Comparison of ENCODE assay signal across 10 cellular contexts in genomic region chr7:5636446-5636835, GRCh38. TPM values are rescaled to one million over a fixed set of nuclear protein-coding genes. Genes with fewer than 3 reads are reported as not detected.
DNase-seq lines count a peak whose midpoint lies in the region; ATAC-seq and TF ChIP-seq lines count a peak whose summit lies in the region.
"Had no signal": no experiment of that assay in that cellular context is flagged by ENCODE, and none has a peak within 500 bp of the region (broad histone marks: within the 10 kb centered on the region; RNA-seq: fewer than 3 reads in every experiment).

No MANE protein-coding gene starts in this region.

- POLR2A ChIA-PET in A673 (lab: Charles Lee; ENCODE audit: low non-redundant PET): interaction anchor here (0.8 kb wide), 1 partner anchor 22 kb away, joined by 3 read pairs; no protein-coding TSS in a partner anchor

- H3K27me3 ChIP-seq in A673 (replicated peaks; ENCODE audit: insufficient read depth, low read depth, low read length, poor library complexity) (no peaks in the 10 kb centered on the region), esophagus squamous epithelium (no peaks in the 10 kb centered on the region)

- H3K4me3 ChIP-seq in A673 (ENCODE audit: low read depth, low read length, poor library complexity, severe bottlenecking) (peak overlapping the region; percentile 8), esophagus squamous epithelium (no peak overlapping the region)

- peaks cover 14% of the 10 kb centered on the region for H3K36me3 ChIP-seq in A673 (ENCODE audit: insufficient read depth, low read length, poor library complexity, severe bottlenecking)
- peaks cover 0 to 64% (median 0%) of the 10 kb centered on the region in 3 donors for H3K36me3 ChIP-seq in esophagus squamous epithelium

- H3K4me1 ChIP-seq in A673 (ENCODE audit: insufficient read depth, low read length, poor library complexity, severe bottlenecking) (peaks cover 66% of the 10 kb centered on the region), esophagus squamous epithelium (peaks cover 30 to 65% (median 33%) of the 10 kb centered on the region in 3 donors)

- CTCF ChIA-PET in A673 (lab: Charles Lee): interaction anchor here (0.6 kb wide), 1 partner anchor 24 kb away, joined by 8 read pairs; no protein-coding TSS in a partner anchor

- BruUV-seq in A673 (replicated peaks; lab: Mats Ljungman, UMichigan): TSS peak; percentile 47

- no peak for TF ChIP-seq CTCF in A673 (conservative IDR thresholded peaks at IDR 0.05; ENCODE audit: low read depth, low read length)
- no peak for TF ChIP-seq CTCF in esophagus squamous epithelium (IDR thresholded peaks at IDR 0.05)
- no peak for TF ChIP-seq CTCF in nephron (IDR thresholded peaks at IDR 0.05; ENCODE audit: unreplicated experiment in 3 of 3)

- intact Hi-C loops in A673 (cut with micrococcal nuclease; ENCODE audit: unreplicated experiment) (no loop called here), esophagus squamous epithelium (cut with DNase I) (no loop called here)

- H3K27ac ChIP-seq in A673 (ENCODE audit: low read depth, low read length, poor library complexity, severe bottlenecking) (peak overlapping the region; percentile 94), esophagus squamous epithelium (peak overlapping the region in 3 of 4 donors; percentile 40 to 75 (median 46))

- peaks cover 30% of the 10 kb centered on the region for H3K36me3 Mint-ChIP-seq in nephron (ENCODE audit: low read depth)

- ATAC-seq in GM18873 (IDR thresholded peaks at IDR 0.05; ENCODE audit: low FRiP score, unreplicated experiment): no peak

- H3K27me3 Mint-ChIP-seq in nephron (ENCODE audit: low read depth): no peaks in the 10 kb centered on the region
- H3K27me3 Mint-ChIP-seq: activated naive CD8-positive, alpha-beta T cell treated with anti-CD3 and anti-CD28 coated beads, Interleukin-2, amount 10 ng/mL, durations not matched to agents 7 days and 5 days had no signal

- H3K9me3 Mint-ChIP-seq in nephron: no peaks in the 10 kb centered on the region
- H3K9me3 Mint-ChIP-seq: activated naive CD8-positive, alpha-beta T cell treated with anti-CD3 and anti-CD28 coated beads, Interleukin-2, amount 10 ng/mL, durations not matched to agents 7 days and 5 days; T-helper 2 cell treated with Interferon-gamma antibody and Interleukin-4, amounts not matched to agents 5 μg/mL and 100 μg/mL, for 36 hours had no signal

- H3K4me1 Mint-ChIP-seq in nephron: peaks cover 81% of the 10 kb centered on the region

- peak overlapping the region; percentile 27 to 69 (median 41) for H3K4me3 Mint-ChIP-seq in nephron
- H3K4me3 Mint-ChIP-seq: activated naive CD8-positive, alpha-beta T cell treated with anti-CD3 and anti-CD28 coated beads, Interleukin-2, amount 10 ng/mL, durations not matched to agents 7 days and 5 days; T-helper 2 cell treated with Interferon-gamma antibody and Interleukin-4, amounts not matched to agents 5 μg/mL and 100 μg/mL, for 36 hours had no signal

- H3K27ac Mint-ChIP-seq in nephron: peak overlapping the region; percentile 94 to 99 (median 96)
- H3K27ac Mint-ChIP-seq: T-helper 2 cell treated with Interferon-gamma antibody and Interleukin-4, amounts not matched to agents 5 μg/mL and 100 μg/mL, for 36 hours had no signal

- WGBS in esophagus squamous epithelium, 2 donors: 57 to 83% methylated on average over 6 to 9 of the region's 9 CpGs

- no peaks in the 10 kb centered on the region for H3K9me3 ChIP-seq in A673 (ENCODE audit: low read depth, low read length, poor library complexity, severe bottlenecking)
- no peaks in the 10 kb centered on the region for H3K9me3 ChIP-seq in esophagus squamous epithelium

- DNase-seq in A673 (ENCODE audit: low spot score): peak; percentile 73
- peak; percentile 9 for DNase-seq in NCI-H524 treated with DMSO at 0.1 percent for 48 hours (lab: John Stamatoyannopoulos, UW)
- no peak for DNase-seq in esophagus squamous epithelium (lab: John Stamatoyannopoulos, UW)
- DNase-seq in HuH-7 (ENCODE audit: low spot score): no peak
- DNase-seq in NCI-H774 (lab: John Stamatoyannopoulos, UW): no peak
- DNase-seq in activated CD4-positive, CD25-positive, alpha-beta regulatory T cell (lab: John Stamatoyannopoulos, UW): no peak
- DNase-seq: activated naive CD8-positive, alpha-beta T cell treated with anti-CD3 and anti-CD28 coated beads, Interleukin-2, amount 10 ng/mL, durations not matched to agents 7 days and 5 days had no signal

- TF ChIP-seq POLR2A in esophagus squamous epithelium (IDR thresholded peaks at IDR 0.05): no peak

RNA-seq across cellular contexts. Expression of gene FSCN1, which starts 43.8 kb away (rescaled TPM):
- 475 and 479 TPM in 2 replicates for total RNA-seq in A673 (2021)
- total RNA-seq in esophagus squamous epithelium: 100 to 1,000 TPM in 2 of 4 donors, 10 to 100 TPM in 2; 63.9 to 236 (median 102) TPM

Comparison
In these comparisons a context has a peak if more than half of its experiments do, and no peak if none do; other contexts are left out.
1. DNase-seq: peak in A673 (single experiment) and NCI-H524 treated with DMSO at 0.1 percent for 48 hours (single experiment); none in esophagus squamous epithelium (single experiment), HuH-7 (single experiment), NCI-H774 (single experiment) and activated CD4-positive, CD25-positive, alpha-beta regulatory T cell (0 of 4).